ENCODE assay signal across 9 cellular contexts in genomic region chr14:21557084-21557901, GRCh38. TPM values are rescaled to one million over a fixed set of nuclear protein-coding genes. Genes with fewer than 3 reads are reported as not detected.
DNase-seq lines count a peak whose midpoint lies in the region; ATAC-seq and TF ChIP-seq lines count a peak whose summit lies in the region.
"Had no signal": no experiment of that assay in that cellular context is flagged by ENCODE, and none has a peak within 500 bp of the region (broad histone marks: within the 10 kb centered on the region; RNA-seq: fewer than 3 reads in every experiment).

No MANE protein-coding gene starts in this region.

- CTCF ChIA-PET in CD4-positive, alpha-beta T cell (lab: Charles Lee): interaction anchor here (3.8 kb wide), 1 partner anchor 59 kb away, joined by 24 read pairs; no protein-coding TSS in a partner anchor

- intact Hi-C loops in CD4-positive, alpha-beta T cell (cut with DNase I, micrococcal nuclease): loop anchor here (1.0 to 10.0 kb wide), 6 partner anchors 59 to 542 kb away; partner anchors contain the start of genes CHD8 (in 1 of the 2) and TOX4 (in 1 of the 2)

- H3K4me1 Mint-ChIP-seq in CD4-positive, alpha-beta T cell (ENCODE audit: low read depth): peaks cover 6% of the 10 kb centered on the region

- peaks cover 2 to 5% (median 3%) of the 10 kb centered on the region in 4 donors for H3K4me1 ChIP-seq in liver (ENCODE audit: control insufficient read depth in 4 of 4, insufficient read depth in 4 of 4, low read length in 3 of 4)

- peak; percentile 80 for TF ChIP-seq CTCF in CD4-positive, alpha-beta T cell (IDR thresholded peaks at IDR 0.05)
- TF ChIP-seq CTCF in liver (IDR thresholded peaks at IDR 0.05; ENCODE audit: low read depth, low read length, missing input control): peak; percentile 72

- no peaks in the 10 kb centered on the region for H3K9me3 Mint-ChIP-seq in CD4-positive, alpha-beta T cell

- ATAC-seq in CD4-positive, alpha-beta T cell (ENCODE audit: poor library complexity): peak; percentile 70
- peak; percentile 44 for ATAC-seq in HG03432 (IDR thresholded peaks at IDR 0.05; ENCODE audit: unreplicated experiment)
- no peak for ATAC-seq in HG03025 (IDR thresholded peaks at IDR 0.05; ENCODE audit: low FRiP score, unreplicated experiment)

- H3K4me3 Mint-ChIP-seq in CD4-positive, alpha-beta T cell: no peak overlapping the region

- H3K36me3 Mint-ChIP-seq in CD4-positive, alpha-beta T cell (ENCODE audit: low read depth): no peaks in the 10 kb centered on the region

- H3K27ac ChIP-seq in CD4-positive, alpha-beta T cell (ENCODE audit: low read depth, low read length): no peak overlapping the region
- peak overlapping the region in 1 of 2 donors; percentile 50 for H3K27ac ChIP-seq in liver (ENCODE audit: low read depth in 1 of 2, low read length in 2 of 2)

- TF ChIP-seq RAD21 in liver (IDR thresholded peaks at IDR 0.05): peak; percentile 89 to 91

- WGBS in liver: 12% methylated on average over 11 of the region's 11 CpGs

- H3K4me3 ChIP-seq in liver (ENCODE audit: low read depth in 1 of 3, low read length in 3 of 3): peak overlapping the region in 2 of 3 donors; percentile 26 to 34

- no peaks in the 10 kb centered on the region for H3K9me3 ChIP-seq in CD4-positive, alpha-beta T cell (ENCODE audit: control insufficient read depth, low read length)
- no peaks in the 10 kb centered on the region for H3K9me3 ChIP-seq in liver (ENCODE audit: control insufficient read depth in 4 of 4, low read length in 3 of 4)

- POLR2A ChIA-PET in CD4-positive, alpha-beta T cell (lab: Charles Lee): interaction anchor here (1.2 to 2.0 kb wide), 2 partner anchors 59 to 120 kb away, joined by 5 to 7 read pairs; no protein-coding TSS in a partner anchor

- DNase-seq in CD4-positive, alpha-beta T cell: peak; percentile 40 to 74 (median 66)
- peak; percentile 67 for DNase-seq in NCI-H524 treated with DMSO at 0.1 percent for 48 hours (lab: John Stamatoyannopoulos, UW)
- peak; percentile 49 to 84 for DNase-seq in activated CD4-positive, alpha-beta T cell treated with anti-CD3 and anti-CD28 coated beads, Interleukin-2, amount 50 U/mL, for 24 hours (ENCODE audit: low read depth in 1 of 2, low spot score in 1 of 2)
- DNase-seq in dermis microvascular lymphatic vessel endothelial cell (ENCODE audit: low read depth in 2 of 2): peak; percentile 68 to 85
- peak; percentile 68 for DNase-seq in stimulated activated CD4-positive, alpha-beta T cell treated with anti-CD3 and anti-CD28 coated beads, Interleukin-2, amount 100 ng/mL, for 4 hours (ENCODE audit: low read depth)

- H3K36me3 ChIP-seq in liver (ENCODE audit: control insufficient read depth in 4 of 4, insufficient read depth in 3 of 4, low read depth in 1 of 4, low read length in 3 of 4): no peaks in the 10 kb centered on the region

- no peaks in the 10 kb centered on the region for H3K27me3 ChIP-seq in CD4-positive, alpha-beta T cell (ENCODE audit: control insufficient read depth, insufficient read depth, low read length)
- H3K27me3 ChIP-seq in liver (ENCODE audit: control insufficient read depth in 4 of 4, insufficient read depth in 4 of 4, low read length in 3 of 4): no peaks in the 10 kb centered on the region

- H3K27me3 Mint-ChIP-seq in CD4-positive, alpha-beta T cell: no peaks in the 10 kb centered on the region

- H3K9ac ChIP-seq in liver (ENCODE audit: low read depth in 1 of 2, low read length in 2 of 2): peak overlapping the region in 1 of 2 donors; percentile 34

- no peak overlapping the region for H3K27ac Mint-ChIP-seq in CD4-positive, alpha-beta T cell

TF ChIP-seq in liver, 16 proteins besides CTCF, POLR2A, EP300 and RAD21:
- no peak for TF ChIP-seq GABPA (IDR thresholded peaks at IDR 0.05 in 1 of 2, conservative IDR thresholded peaks at IDR 0.05 in 1 of 2)
- peak; percentile 24 to 27 for TF ChIP-seq RXRA (IDR thresholded peaks at IDR 0.05)
- no peak for TF ChIP-seq JUND (IDR thresholded peaks at IDR 0.05)
- peak; percentile 42 for TF ChIP-seq YY1 (IDR thresholded peaks at IDR 0.05)
- TF ChIP-seq, protein P1, sequence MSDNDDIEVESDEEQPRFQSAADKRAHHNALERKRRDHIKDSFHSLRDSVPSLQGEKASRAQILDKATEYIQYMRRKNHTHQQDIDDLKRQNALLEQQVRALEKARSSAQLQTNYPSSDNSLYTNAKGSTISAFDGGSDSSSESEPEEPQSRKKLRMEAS (IDR thresholded peaks at IDR 0.05): no peak
- peak in 1 of 2 donors; percentile 10 for TF ChIP-seq HNF4A (conservative IDR thresholded peaks at IDR 0.05)
- no peak for TF ChIP-seq EGR1 (IDR thresholded peaks at IDR 0.05; ENCODE audit: low read depth in 2 of 2)
- no peak for TF ChIP-seq FOXA2 (IDR thresholded peaks at IDR 0.05)
- TF ChIP-seq ZBTB33 (IDR thresholded peaks at IDR 0.05): no peak
- peak; percentile 85 for TF ChIP-seq NR2F2 (IDR thresholded peaks at IDR 0.05)
- TF ChIP-seq FOXA1 (IDR thresholded peaks at IDR 0.05): no peak
- TF ChIP-seq SP1 (IDR thresholded peaks at IDR 0.05): peak; percentile 27
- no peak for TF ChIP-seq TAF1 (conservative IDR thresholded peaks at IDR 0.05)
- TF ChIP-seq HNF4G (IDR thresholded peaks at IDR 0.05): peak; percentile 30
- TF ChIP-seq, protein P2, sequence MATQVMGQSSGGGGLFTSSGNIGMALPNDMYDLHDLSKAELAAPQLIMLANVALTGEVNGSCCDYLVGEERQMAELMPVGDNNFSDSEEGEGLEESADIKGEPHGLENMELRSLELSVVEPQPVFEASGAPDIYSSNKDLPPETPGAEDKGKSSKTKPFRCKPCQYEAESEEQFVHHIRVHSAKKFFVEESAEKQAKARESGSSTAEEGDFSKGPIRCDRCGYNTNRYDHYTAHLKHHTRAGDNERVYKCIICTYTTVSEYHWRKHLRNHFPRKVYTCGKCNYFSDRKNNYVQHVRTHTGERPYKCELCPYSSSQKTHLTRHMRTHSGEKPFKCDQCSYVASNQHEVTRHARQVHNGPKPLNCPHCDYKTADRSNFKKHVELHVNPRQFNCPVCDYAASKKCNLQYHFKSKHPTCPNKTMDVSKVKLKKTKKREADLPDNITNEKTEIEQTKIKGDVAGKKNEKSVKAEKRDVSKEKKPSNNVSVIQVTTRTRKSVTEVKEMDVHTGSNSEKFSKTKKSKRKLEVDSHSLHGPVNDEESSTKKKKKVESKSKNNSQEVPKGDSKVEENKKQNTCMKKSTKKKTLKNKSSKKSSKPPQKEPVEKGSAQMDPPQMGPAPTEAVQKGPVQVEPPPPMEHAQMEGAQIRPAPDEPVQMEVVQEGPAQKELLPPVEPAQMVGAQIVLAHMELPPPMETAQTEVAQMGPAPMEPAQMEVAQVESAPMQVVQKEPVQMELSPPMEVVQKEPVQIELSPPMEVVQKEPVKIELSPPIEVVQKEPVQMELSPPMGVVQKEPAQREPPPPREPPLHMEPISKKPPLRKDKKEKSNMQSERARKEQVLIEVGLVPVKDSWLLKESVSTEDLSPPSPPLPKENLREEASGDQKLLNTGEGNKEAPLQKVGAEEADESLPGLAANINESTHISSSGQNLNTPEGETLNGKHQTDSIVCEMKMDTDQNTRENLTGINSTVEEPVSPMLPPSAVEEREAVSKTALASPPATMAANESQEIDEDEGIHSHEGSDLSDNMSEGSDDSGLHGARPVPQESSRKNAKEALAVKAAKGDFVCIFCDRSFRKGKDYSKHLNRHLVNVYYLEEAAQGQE (IDR thresholded peaks at IDR 0.05): no peak
- TF ChIP-seq, protein P3, sequence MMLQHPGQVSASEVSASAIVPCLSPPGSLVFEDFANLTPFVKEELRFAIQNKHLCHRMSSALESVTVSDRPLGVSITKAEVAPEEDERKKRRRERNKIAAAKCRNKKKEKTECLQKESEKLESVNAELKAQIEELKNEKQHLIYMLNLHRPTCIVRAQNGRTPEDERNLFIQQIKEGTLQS (IDR thresholded peaks at IDR 0.05): no peak

RNA-seq across cellular contexts. Expression of gene OR10G3, which starts 22.6 kb away (rescaled TPM):
- not detected for total RNA-seq in CD4-positive, alpha-beta T cell
- total RNA-seq in dermis microvascular lymphatic vessel endothelial cell (not detected in 2 replicates), liver (not detected)
- polyA plus RNA-seq in liver: not detected
- total RNA-seq: T-helper 1 cell treated with Interleukin-12 subunit alpha and Interleukin-12 subunit beta and Interleukin-4 antibody, amounts not matched to agents 30 ng/mL and 1 ng/mL, for 36 hours had no signal

RNA-seq across cellular contexts. Expression of gene SALL2, which starts 31.1 kb away (rescaled TPM):
- 1 to 10 TPM; 2.8 to 2.9 TPM for total RNA-seq in CD4-positive, alpha-beta T cell
- total RNA-seq in dermis microvascular lymphatic vessel endothelial cell (0.13 and 0.89 TPM in 2 replicates), liver (1 to 10 TPM in 1 of 2 donors, under 1 TPM in 1; 0.92 to 2.9 TPM)
- polyA plus RNA-seq in liver: under 1 TPM; 0.49 to 0.63 TPM

RNA-seq across cellular contexts. Expression of gene METTL3, which starts 46.2 kb away (rescaled TPM):
- total RNA-seq in CD4-positive, alpha-beta T cell: 10 to 100 TPM; 31.9 to 34.5 TPM
- total RNA-seq in dermis microvascular lymphatic vessel endothelial cell: 46.1 and 51.5 TPM in 2 replicates
- total RNA-seq in liver: 10 to 100 TPM; 26.0 to 50.8 TPM
- polyA plus RNA-seq in liver: 10 to 100 TPM; 10.5 to 23.8 TPM
